35 cellular contexts compared by ENCODE assay signal in genomic region chr7:107145072-107145838, GRCh38.
"Had no signal": no experiment of that assay in that cellular context is flagged by ENCODE, and none has a peak within 500 bp of the region (broad histone marks: within the 10 kb centered on the region; RNA-seq: fewer than 3 reads in every experiment).

No MANE protein-coding gene starts in this region.

- FAIRE-seq: astrocyte, RCC 7860 had no signal

- H3K9me3 Mint-ChIP-seq: activated CD4-positive, alpha-beta T cell treated with anti-CD3 and anti-CD28 coated beads, Interleukin-2, amount 10 ng/mL, durations not matched to agents 24 days and 14 days; activated CD8-positive, alpha-beta T cell treated with anti-CD3 and anti-CD28 coated beads for 36 hours; activated naive CD4-positive, alpha-beta T cell treated with anti-CD3 and anti-CD28 coated beads, Interleukin-2, amount 50 U/mL, for 24 hours; activated naive CD8-positive, alpha-beta T cell treated with anti-CD3 and anti-CD28 coated beads, Interleukin-2, amount 10 ng/mL, durations not matched to agents 7 days and 5 days; activated T-cell treated with anti-CD3 and anti-CD28 coated beads, Interleukin-2, amount 50 U/mL, for 72 hours; activated T-helper 17 cell treated with anti-CD3 and anti-CD28 coated beads, Interleukin-2, amount 50 U/mL, for 72 hours had no signal

- H3K27ac Mint-ChIP-seq: activated CD4-positive, alpha-beta T cell treated with anti-CD3 and anti-CD28 coated beads, Interleukin-2, amount 10 ng/mL, durations not matched to agents 24 days and 14 days; activated CD8-positive, alpha-beta T cell treated with anti-CD3 and anti-CD28 coated beads for 36 hours; activated naive CD4-positive, alpha-beta T cell treated with anti-CD3 and anti-CD28 coated beads, Interleukin-2, amount 50 U/mL, for 24 hours; activated naive CD8-positive, alpha-beta T cell treated with anti-CD3 and anti-CD28 coated beads, Interleukin-2, amount 10 ng/mL, durations not matched to agents 7 days and 5 days; activated T-cell treated with anti-CD3 and anti-CD28 coated beads, Interleukin-2, amount 50 U/mL, for 72 hours; activated T-helper 17 cell treated with anti-CD3 and anti-CD28 coated beads, Interleukin-2, amount 50 U/mL, for 72 hours had no signal

- ATAC-seq: activated CD8-positive, alpha-beta T cell treated with anti-CD3 and anti-CD28 coated beads for 36 hours; activated T-cell treated with anti-CD3 and anti-CD28 coated beads, Interleukin-2, amount 50 U/mL, for 72 hours; activated T-helper 17 cell treated with anti-CD3 and anti-CD28 coated beads, Interleukin-2, amount 50 U/mL, for 72 hours; body of pancreas; Right ventricle myocardium inferior; SK-N-SH treated with all-trans-retinoic acid at 6 μM for 48 hours had no signal

- H3K27ac ChIP-seq: body of pancreas, breast epithelium, PC-9, RWPE1 had no signal

- DNase-seq: activated CD4-positive, alpha-beta T cell treated with anti-CD3 and anti-CD28 coated beads, Interleukin-2, amount 10 ng/mL, durations not matched to agents 24 days and 14 days; activated CD4-positive, alpha-beta T cell treated with anti-CD3 and anti-CD28 coated beads, Interleukin-2, amount 50 U/mL, for 4 hours; activated CD8-positive, alpha-beta T cell treated with anti-CD3 and anti-CD28 coated beads for 36 hours; activated gamma-delta T cell; activated naive CD4-positive, alpha-beta T cell treated with Interleukin-2 at 50 U/mL for 16 hours; activated naive CD8-positive, alpha-beta T cell treated with anti-CD3 and anti-CD28 coated beads, Interleukin-2, amount 10 ng/mL, durations not matched to agents 7 days and 5 days; activated T-cell treated with anti-CD3 and anti-CD28 coated beads, Interleukin-2, amount 50 U/mL, for 1 hour; activated T-cell treated with anti-CD3 and anti-CD28 coated beads, Interleukin-2, amount 50 U/mL, for 72 hours; amygdala; body of pancreas; Kasumi-1; MM.1S; MV-4-11; NCI-H1092; NCI-H1436 treated with DMSO at 0.1 percent for 48 hours; NCI-H1694 treated with DMSO at 0.1 percent for 48 hours; NCI-H2029; NCI-H345; NCI-H510A; NCI-H526; NCI-H748 treated with DMSO at 0.1 percent for 48 hours; NK-92 treated with Interleukin-12 subunit alpha and Interleukin-12 subunit beta, amount 100 ng/mL, for 24 hours; PC-9; SIG-M5; SW 1271; T-helper 1 cell; T1000 had no signal

- H3K9me3 ChIP-seq: body of pancreas, breast epithelium had no signal

- H3K27me3 Mint-ChIP-seq: activated CD8-positive, alpha-beta T cell treated with anti-CD3 and anti-CD28 coated beads for 36 hours; activated naive CD4-positive, alpha-beta T cell treated with anti-CD3 and anti-CD28 coated beads, Interleukin-2, amount 50 U/mL, for 24 hours; activated naive CD8-positive, alpha-beta T cell treated with anti-CD3 and anti-CD28 coated beads, Interleukin-2, amount 10 ng/mL, durations not matched to agents 7 days and 5 days; activated T-helper 17 cell treated with anti-CD3 and anti-CD28 coated beads, Interleukin-2, amount 50 U/mL, for 72 hours had no signal

- H3K36me3 Mint-ChIP-seq: activated naive CD4-positive, alpha-beta T cell treated with anti-CD3 and anti-CD28 coated beads, Interleukin-2, amount 50 U/mL, for 24 hours; activated naive CD8-positive, alpha-beta T cell treated with anti-CD3 and anti-CD28 coated beads, Interleukin-2, amount 10 ng/mL, durations not matched to agents 7 days and 5 days had no signal

- H3K4me1 Mint-ChIP-seq: activated T-helper 17 cell treated with anti-CD3 and anti-CD28 coated beads, Interleukin-2, amount 50 U/mL, for 72 hours had no signal

- H3K4me3 Mint-ChIP-seq: activated CD4-positive, alpha-beta T cell treated with anti-CD3 and anti-CD28 coated beads, Interleukin-2, amount 10 ng/mL, durations not matched to agents 24 days and 14 days; activated CD8-positive, alpha-beta T cell treated with anti-CD3 and anti-CD28 coated beads for 36 hours; activated naive CD4-positive, alpha-beta T cell treated with anti-CD3 and anti-CD28 coated beads, Interleukin-2, amount 50 U/mL, for 24 hours; activated naive CD8-positive, alpha-beta T cell treated with anti-CD3 and anti-CD28 coated beads, Interleukin-2, amount 10 ng/mL, durations not matched to agents 7 days and 5 days; activated T-cell treated with anti-CD3 and anti-CD28 coated beads, Interleukin-2, amount 50 U/mL, for 72 hours; activated T-helper 17 cell treated with anti-CD3 and anti-CD28 coated beads, Interleukin-2, amount 50 U/mL, for 72 hours had no signal

- H3K36me3 ChIP-seq: breast epithelium had no signal

- H3K27me3 ChIP-seq: body of pancreas, breast epithelium had no signal

- H2AFZ ChIP-seq: PC-9 had no signal

- H3K4me3 ChIP-seq: body of pancreas, breast epithelium, PC-9 had no signal

- H3K4me2 ChIP-seq: PC-9 had no signal
